In the genomic region with DNA sequence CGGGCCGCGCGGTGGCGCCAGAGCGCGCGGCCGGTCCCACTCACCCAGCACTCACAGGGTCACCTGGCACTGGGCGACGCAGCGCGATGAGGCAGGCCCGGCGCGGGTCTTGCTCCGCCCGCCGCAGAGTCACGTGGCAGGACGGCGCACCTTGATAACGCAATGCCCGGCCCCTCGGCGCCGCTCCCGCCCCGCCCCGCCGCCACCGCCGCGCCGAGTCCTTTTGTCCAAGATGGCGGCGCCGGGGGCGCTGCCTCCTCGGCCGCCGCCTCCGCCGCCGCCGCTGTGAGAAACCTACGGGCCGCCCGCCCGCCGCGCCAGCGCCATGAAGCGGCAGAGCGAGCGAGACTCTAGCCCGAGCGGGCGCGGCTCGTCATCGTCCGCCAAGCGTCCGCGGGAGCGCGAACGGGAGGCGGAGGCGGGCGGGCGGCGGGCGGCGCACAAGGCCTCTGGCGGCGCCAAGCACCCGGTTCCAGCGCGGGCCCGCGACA, we compare ENCODE assay signal across 1 cellular context.
TF ChIP-seq lines count a peak whose summit lies in the region.

A gene with protein sequence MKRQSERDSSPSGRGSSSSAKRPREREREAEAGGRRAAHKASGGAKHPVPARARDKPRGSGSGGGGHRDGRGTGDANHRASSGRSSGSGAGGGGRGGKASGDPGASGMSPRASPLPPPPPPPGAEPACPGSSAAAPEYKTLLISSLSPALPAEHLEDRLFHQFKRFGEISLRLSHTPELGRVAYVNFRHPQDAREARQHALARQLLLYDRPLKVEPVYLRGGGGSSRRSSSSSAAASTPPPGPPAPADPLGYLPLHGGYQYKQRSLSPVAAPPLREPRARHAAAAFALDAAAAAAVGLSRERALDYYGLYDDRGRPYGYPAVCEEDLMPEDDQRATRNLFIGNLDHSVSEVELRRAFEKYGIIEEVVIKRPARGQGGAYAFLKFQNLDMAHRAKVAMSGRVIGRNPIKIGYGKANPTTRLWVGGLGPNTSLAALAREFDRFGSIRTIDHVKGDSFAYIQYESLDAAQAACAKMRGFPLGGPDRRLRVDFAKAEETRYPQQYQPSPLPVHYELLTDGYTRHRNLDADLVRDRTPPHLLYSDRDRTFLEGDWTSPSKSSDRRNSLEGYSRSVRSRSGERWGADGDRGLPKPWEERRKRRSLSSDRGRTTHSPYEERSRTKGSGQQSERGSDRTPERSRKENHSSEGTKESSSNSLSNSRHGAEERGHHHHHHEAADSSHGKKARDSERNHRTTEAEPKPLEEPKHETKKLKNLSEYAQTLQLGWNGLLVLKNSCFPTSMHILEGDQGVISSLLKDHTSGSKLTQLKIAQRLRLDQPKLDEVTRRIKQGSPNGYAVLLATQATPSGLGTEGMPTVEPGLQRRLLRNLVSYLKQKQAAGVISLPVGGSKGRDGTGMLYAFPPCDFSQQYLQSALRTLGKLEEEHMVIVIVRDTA (plus strand): TSS at position 211 of the 491 bp plus-strand sequence. CDS start 115 bp downstream, at position 326.

TF ChIP-seq in WTC11, 78 proteins besides CTCF, POLR2A, EP300 and RAD21 (continued from another document and continues in another):
- TF ChIP-seq ZNF425 (CRISPR knock-in tag; conservative IDR thresholded peaks at IDR 0.05) (no peak), CBFB (CRISPR knock-in tag; IDR thresholded peaks at IDR 0.05; ENCODE audit: low read depth) (no peak), CREM (CRISPR knock-in tag; IDR thresholded peaks at IDR 0.05) (peak; percentile 97), ZNF416 (CRISPR knock-in tag; IDR thresholded peaks at IDR 0.05) (no peak), ZMAT4 (CRISPR knock-in tag; IDR thresholded peaks at IDR 0.05) (no peak), SMAD3 (CRISPR knock-in tag; IDR thresholded peaks at IDR 0.05; ENCODE audit: borderline replicate concordance) (no peak), JUN (CRISPR knock-in tag; IDR thresholded peaks at IDR 0.05) (no peak), ATF2 (CRISPR knock-in tag; IDR thresholded peaks at IDR 0.05; ENCODE audit: borderline replicate concordance, low read depth) (no peak), ZNF219 (CRISPR knock-in tag; IDR thresholded peaks at IDR 0.05; ENCODE audit: borderline replicate concordance) (no peak), PRDM15 (CRISPR knock-in tag; IDR thresholded peaks at IDR 0.05) (no peak), FOXK1 (CRISPR knock-in tag; IDR thresholded peaks at IDR 0.05) (peak; percentile 90), JAZF1 (CRISPR knock-in tag; IDR thresholded peaks at IDR 0.05) (no peak), RORB (CRISPR knock-in tag; IDR thresholded peaks at IDR 0.05) (no peak), MXD4 (CRISPR knock-in tag; IDR thresholded peaks at IDR 0.05; ENCODE audit: borderline replicate concordance) (no peak), ATF1 (CRISPR knock-in tag; IDR thresholded peaks at IDR 0.05) (peak; percentile 65; the same call in 1 of the 2 replicates), KAT7 (CRISPR knock-in tag; IDR thresholded peaks at IDR 0.05; ENCODE audit: borderline replicate concordance) (no peak), PRRX2 (CRISPR knock-in tag; IDR thresholded peaks at IDR 0.05) (no peak), CDX4 (CRISPR knock-in tag; IDR thresholded peaks at IDR 0.05; ENCODE audit: borderline replicate concordance) (no peak), CREB1 (CRISPR knock-in tag; IDR thresholded peaks at IDR 0.05) (peak; percentile 79), SMAD4 (CRISPR knock-in tag; IDR thresholded peaks at IDR 0.05) (no peak), STAT6 (CRISPR knock-in tag; conservative IDR thresholded peaks at IDR 0.05; ENCODE audit: low read depth) (no peak), NR2C2 (CRISPR knock-in tag; IDR thresholded peaks at IDR 0.05) (no peak), ZBTB21 (CRISPR knock-in tag; IDR thresholded peaks at IDR 0.05; ENCODE audit: borderline replicate concordance) (peak; percentile 34; the same call in 1 of the 2 replicates), SP1 (CRISPR knock-in tag; conservative IDR thresholded peaks at IDR 0.05) (peak; percentile 97), NFE2L1 (CRISPR knock-in tag; IDR thresholded peaks at IDR 0.05) (no peak), MYBL2 (CRISPR knock-in tag; IDR thresholded peaks at IDR 0.05) (peak; percentile 23; the same call in 1 of the 2 replicates)
- TF ChIP-seq, protein P1, sequence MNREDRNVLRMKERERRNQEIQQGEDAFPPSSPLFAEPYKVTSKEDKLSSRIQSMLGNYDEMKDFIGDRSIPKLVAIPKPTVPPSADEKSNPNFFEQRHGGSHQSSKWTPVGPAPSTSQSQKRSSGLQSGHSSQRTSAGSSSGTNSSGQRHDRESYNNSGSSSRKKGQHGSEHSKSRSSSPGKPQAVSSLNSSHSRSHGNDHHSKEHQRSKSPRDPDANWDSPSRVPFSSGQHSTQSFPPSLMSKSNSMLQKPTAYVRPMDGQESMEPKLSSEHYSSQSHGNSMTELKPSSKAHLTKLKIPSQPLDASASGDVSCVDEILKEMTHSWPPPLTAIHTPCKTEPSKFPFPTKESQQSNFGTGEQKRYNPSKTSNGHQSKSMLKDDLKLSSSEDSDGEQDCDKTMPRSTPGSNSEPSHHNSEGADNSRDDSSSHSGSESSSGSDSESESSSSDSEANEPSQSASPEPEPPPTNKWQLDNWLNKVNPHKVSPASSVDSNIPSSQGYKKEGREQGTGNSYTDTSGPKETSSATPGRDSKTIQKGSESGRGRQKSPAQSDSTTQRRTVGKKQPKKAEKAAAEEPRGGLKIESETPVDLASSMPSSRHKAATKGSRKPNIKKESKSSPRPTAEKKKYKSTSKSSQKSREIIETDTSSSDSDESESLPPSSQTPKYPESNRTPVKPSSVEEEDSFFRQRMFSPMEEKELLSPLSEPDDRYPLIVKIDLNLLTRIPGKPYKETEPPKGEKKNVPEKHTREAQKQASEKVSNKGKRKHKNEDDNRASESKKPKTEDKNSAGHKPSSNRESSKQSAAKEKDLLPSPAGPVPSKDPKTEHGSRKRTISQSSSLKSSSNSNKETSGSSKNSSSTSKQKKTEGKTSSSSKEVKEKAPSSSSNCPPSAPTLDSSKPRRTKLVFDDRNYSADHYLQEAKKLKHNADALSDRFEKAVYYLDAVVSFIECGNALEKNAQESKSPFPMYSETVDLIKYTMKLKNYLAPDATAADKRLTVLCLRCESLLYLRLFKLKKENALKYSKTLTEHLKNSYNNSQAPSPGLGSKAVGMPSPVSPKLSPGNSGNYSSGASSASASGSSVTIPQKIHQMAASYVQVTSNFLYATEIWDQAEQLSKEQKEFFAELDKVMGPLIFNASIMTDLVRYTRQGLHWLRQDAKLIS (CRISPR knock-in tag; IDR thresholded peaks at IDR 0.05; ENCODE audit: borderline replicate concordance): no peak
- TF ChIP-seq, protein P2, sequence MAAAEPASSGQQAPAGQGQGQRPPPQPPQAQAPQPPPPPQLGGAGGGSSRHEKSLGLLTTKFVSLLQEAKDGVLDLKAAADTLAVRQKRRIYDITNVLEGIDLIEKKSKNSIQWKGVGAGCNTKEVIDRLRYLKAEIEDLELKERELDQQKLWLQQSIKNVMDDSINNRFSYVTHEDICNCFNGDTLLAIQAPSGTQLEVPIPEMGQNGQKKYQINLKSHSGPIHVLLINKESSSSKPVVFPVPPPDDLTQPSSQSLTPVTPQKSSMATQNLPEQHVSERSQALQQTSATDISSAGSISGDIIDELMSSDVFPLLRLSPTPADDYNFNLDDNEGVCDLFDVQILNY (CRISPR knock-in tag; IDR thresholded peaks at IDR 0.05): peak; percentile 79; the same call in 1 of the 2 replicates
- TF ChIP-seq, protein P3, sequence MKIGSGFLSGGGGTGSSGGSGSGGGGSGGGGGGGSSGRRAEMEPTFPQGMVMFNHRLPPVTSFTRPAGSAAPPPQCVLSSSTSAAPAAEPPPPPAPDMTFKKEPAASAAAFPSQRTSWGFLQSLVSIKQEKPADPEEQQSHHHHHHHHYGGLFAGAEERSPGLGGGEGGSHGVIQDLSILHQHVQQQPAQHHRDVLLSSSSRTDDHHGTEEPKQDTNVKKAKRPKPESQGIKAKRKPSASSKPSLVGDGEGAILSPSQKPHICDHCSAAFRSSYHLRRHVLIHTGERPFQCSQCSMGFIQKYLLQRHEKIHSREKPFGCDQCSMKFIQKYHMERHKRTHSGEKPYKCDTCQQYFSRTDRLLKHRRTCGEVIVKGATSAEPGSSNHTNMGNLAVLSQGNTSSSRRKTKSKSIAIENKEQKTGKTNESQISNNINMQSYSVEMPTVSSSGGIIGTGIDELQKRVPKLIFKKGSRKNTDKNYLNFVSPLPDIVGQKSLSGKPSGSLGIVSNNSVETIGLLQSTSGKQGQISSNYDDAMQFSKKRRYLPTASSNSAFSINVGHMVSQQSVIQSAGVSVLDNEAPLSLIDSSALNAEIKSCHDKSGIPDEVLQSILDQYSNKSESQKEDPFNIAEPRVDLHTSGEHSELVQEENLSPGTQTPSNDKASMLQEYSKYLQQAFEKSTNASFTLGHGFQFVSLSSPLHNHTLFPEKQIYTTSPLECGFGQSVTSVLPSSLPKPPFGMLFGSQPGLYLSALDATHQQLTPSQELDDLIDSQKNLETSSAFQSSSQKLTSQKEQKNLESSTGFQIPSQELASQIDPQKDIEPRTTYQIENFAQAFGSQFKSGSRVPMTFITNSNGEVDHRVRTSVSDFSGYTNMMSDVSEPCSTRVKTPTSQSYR (CRISPR knock-in tag; IDR thresholded peaks at IDR 0.05): no peak
